ENCODE assay signal across 27 cellular contexts in the genomic region with DNA sequence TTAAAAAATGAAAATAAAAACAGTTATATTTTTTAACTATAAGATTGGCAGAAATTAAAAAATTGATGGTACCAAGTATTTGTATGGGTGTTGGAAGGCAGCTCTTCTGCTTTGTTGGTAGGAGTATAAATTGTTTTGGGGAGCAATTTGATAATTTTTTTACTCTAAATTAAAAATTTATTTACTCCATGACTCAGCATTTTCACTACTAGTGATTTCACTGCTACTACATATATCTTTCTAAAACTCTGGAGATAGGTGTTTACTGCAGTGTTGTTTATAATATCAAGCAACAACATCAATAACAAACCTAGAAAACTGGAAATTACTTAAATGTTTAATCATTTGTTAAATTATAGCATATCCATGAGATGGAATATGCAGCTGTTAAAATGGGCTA.
"Had no signal": no experiment of that assay in that cellular context is flagged by ENCODE, and none has a peak within 500 bp of the region (broad histone marks: within the 10 kb centered on the region; RNA-seq: fewer than 3 reads in every experiment).

No MANE protein-coding gene starts in this region.

- ATAC-seq: activated T-cell treated with anti-CD3 and anti-CD28 coated beads, Interleukin-2, amount 50 U/mL, for 72 hours; heart right ventricle; mucosa of descending colon; natural killer cell treated with Interleukin-12 subunit alpha and Interleukin-12 subunit beta and Interleukin-15 and Interleukin-18, amount 100 ng/mL, for 72 hours; stimulated activated naive B cell treated with anti-CD40 and anti-IgM and Interleukin-4, amounts not matched to agents 10 μg/mL and 1 μg/mL and 100 μg/mL, for 72 hours had no signal

- DNase-seq: activated CD4-positive, alpha-beta T cell treated with anti-CD3 and anti-CD28 coated beads for 4 hours; activated CD4-positive, alpha-beta T cell treated with anti-CD3 and anti-CD28 coated beads, Interleukin-2, amount 50 U/mL, for 4 hours; activated effector memory CD4-positive, alpha-beta T cell treated with Interleukin-2 at 50 U/mL for 16 hours; activated naive CD4-positive, alpha-beta T cell treated with Interleukin-2 at 50 U/mL for 16 hours; activated T-cell treated with anti-CD3 and anti-CD28 coated beads for 4 hours; activated T-cell treated with anti-CD3 and anti-CD28 coated beads, Interleukin-2, amount 50 U/mL, for 72 hours; anterior cingulate cortex; dermis blood vessel endothelial cell; effector CD4-positive, alpha-beta T cell; esophagus squamous epithelium; foreskin melanocyte; heart right ventricle; islet precursor cell; left ventricle myocardium inferior; mucosa of descending colon; stimulated activated CD4-positive, alpha-beta T cell treated with anti-CD3 and anti-CD28 coated beads, Interleukin-15, amount 100 ng/mL, for 24 hours; stimulated activated CD4-positive, alpha-beta T cell treated with anti-CD3 and anti-CD28 coated beads, Interleukin-2, amount 100 ng/mL, for 24 hours; stimulated activated naive B cell treated with anti-CD40 and anti-IgM and Interleukin-4, amounts not matched to agents 10 μg/mL and 1 μg/mL and 100 μg/mL, for 72 hours; stomach; upper lobe of left lung had no signal

- H3K9me3 ChIP-seq: thyroid gland, vagina had no signal

- H3K4me1 ChIP-seq: esophagus squamous epithelium, left ventricle myocardium inferior, right atrium auricular region, stomach, thyroid gland, upper lobe of left lung, vagina had no signal

- H3K4me3 ChIP-seq: esophagus squamous epithelium, heart right ventricle, left ventricle myocardium inferior, lung, mucosa of descending colon, right atrium auricular region, stomach, thyroid gland, upper lobe of left lung, vagina had no signal

- FAIRE-seq: colon had no signal

- H3K27ac ChIP-seq: epithelial cell of prostate, esophagus squamous epithelium, heart right ventricle, left ventricle myocardium inferior, right atrium auricular region, stomach, thyroid gland, upper lobe of left lung, vagina had no signal

- H3K27me3 ChIP-seq: esophagus squamous epithelium, heart right ventricle, right atrium auricular region, stomach, thyroid gland, upper lobe of left lung, vagina had no signal
